Comparison of ENCODE assay signal across 24 cellular contexts in the genomic region with DNA sequence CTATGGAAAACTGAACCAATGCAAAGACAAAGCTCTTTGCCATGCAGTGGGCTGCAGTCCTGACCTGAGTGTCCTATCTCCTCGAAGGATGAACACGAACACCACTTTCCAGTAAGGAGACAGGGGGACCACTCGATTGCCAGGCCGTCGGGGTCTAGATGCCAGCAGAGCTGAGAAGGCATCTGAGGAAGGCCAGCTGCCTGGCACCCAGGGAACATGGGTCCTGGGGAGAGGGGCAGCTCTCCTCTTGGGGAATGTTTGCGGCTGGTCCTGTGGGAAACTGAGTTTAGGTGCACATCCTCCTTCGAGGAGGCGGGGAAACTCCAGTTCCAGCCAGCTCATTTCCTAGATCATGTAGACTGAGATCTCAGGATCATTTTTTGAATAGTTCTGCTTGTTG.
"Had no signal": no experiment of that assay in that cellular context is flagged by ENCODE, and none has a peak within 500 bp of the region (broad histone marks: within the 10 kb centered on the region; RNA-seq: fewer than 3 reads in every experiment).

No MANE protein-coding gene starts in this region.

- H3K27ac ChIP-seq: heart right ventricle, left lung, lower lobe of right lung, neutrophil, ovary, right atrium auricular region, right lobe of liver, suprapubic skin, thoracic aorta, tibial artery, upper lobe of right lung had no signal

- DNase-seq: heart right ventricle; hippocampal formation; left colon; left lung; lower lobe of right lung; mammary epithelial cell; mesenchymal stem cell; naive B cell; natural killer cell; ovary; right lobe of liver; stimulated activated CD4-positive, alpha-beta T cell treated with anti-CD3 and anti-CD28 coated beads, Interleukin-12 subunit alpha, Interleukin-12 subunit beta, amount 100 ng/mL, for 4 hours; stimulated activated CD4-positive, alpha-beta T cell treated with anti-CD3 and anti-CD28 coated beads, Interleukin-15, amount 100 ng/mL, for 24 hours; stimulated activated CD4-positive, alpha-beta T cell treated with anti-CD3 and anti-CD28 coated beads, Interleukin-2, amount 100 ng/mL, for 24 hours; stimulated activated CD4-positive, alpha-beta T cell treated with anti-CD3 and anti-CD28 coated beads, Interleukin-4, amount 100 ng/mL, for 1 hour; stimulated activated naive B cell treated with anti-CD40 and anti-IgM and Interleukin-4, amounts not matched to agents 10 μg/mL and 1 μg/mL and 100 μg/mL, for 72 hours; stimulated activated naive CD8-positive, alpha-beta T cell treated with anti-CD3 and anti-CD28 coated beads, Interleukin-15, Interleukin-2, amounts not matched to agents 100 U/mL and 50 U/mL, for 24 hours; tibial artery; trophoblast cell; upper lobe of right lung had no signal

- H3K4me1 ChIP-seq: right atrium auricular region, right lobe of liver, tibial artery had no signal

- ATAC-seq: heart right ventricle; left lung; lower lobe of right lung; natural killer cell; right lobe of liver; stimulated activated naive B cell treated with anti-CD40 and anti-IgM and Interleukin-4, amounts not matched to agents 10 μg/mL and 1 μg/mL and 100 μg/mL, for 72 hours; stimulated activated naive CD8-positive, alpha-beta T cell treated with anti-CD3 and anti-CD28 coated beads, Interleukin-15, Interleukin-2, amounts not matched to agents 100 U/mL and 50 U/mL, for 24 hours; upper lobe of right lung had no signal

- H3K27me3 ChIP-seq: left lung, neutrophil, ovary, right atrium auricular region, right lobe of liver, suprapubic skin, tibial artery, upper lobe of right lung had no signal

- H3K4me3 ChIP-seq: heart right ventricle, left lung, lower lobe of right lung, ovary, right atrium auricular region, right lobe of liver, suprapubic skin, thoracic aorta, tibial artery, upper lobe of right lung had no signal

- H3K9me3 ChIP-seq: heart right ventricle, left lung, lower lobe of right lung, neutrophil, ovary, right atrium auricular region, right lobe of liver, suprapubic skin, thoracic aorta, tibial artery, upper lobe of right lung had no signal

- H3K36me3 ChIP-seq: heart right ventricle, left lung, lower lobe of right lung, neutrophil, ovary, right atrium auricular region, right lobe of liver, suprapubic skin, thoracic aorta, tibial artery, upper lobe of right lung had no signal
